Comparison of ENCODE assay signal across 8 cellular contexts in genomic region chr1:48472747-48473146, GRCh38. TPM values are rescaled to one million over a fixed set of nuclear protein-coding genes. Genes with fewer than 3 reads are reported as not detected.
A peak's percentile ranks its signal among the peaks of the same experiment; 100 is the strongest.
DNase-seq lines count a peak whose midpoint lies in the region; ATAC-seq and TF ChIP-seq lines count a peak whose summit lies in the region.

No MANE protein-coding gene starts in this region.

- no peaks in the 10 kb centered on the region for H3K27me3 ChIP-seq in BLaER1 treated with 17β-estradiol and CSF1 and Interleukin-3, amounts not matched to agents 10 nM and 100 nM
- no peaks in the 10 kb centered on the region for H3K27me3 ChIP-seq in MM.1S (replicated peaks; ENCODE audit: insufficient read depth, low read length)

- no peak for DNase-seq in MM.1S
- no peak for DNase-seq in effector memory CD8-positive, alpha-beta T cell
- DNase-seq in neural crest cell (ENCODE audit: low read depth, low spot score), result no peak
- DNase-seq in NCI-H2107 treated with DMSO at 0.1 percent for 48 hours (lab: John Stamatoyannopoulos, UW; ENCODE audit: unreplicated experiment), result no peak

- no peaks in the 10 kb centered on the region for H3K79me2 ChIP-seq in MM.1S (ENCODE audit: low read length)

- peak overlapping the region; percentile 60 to 82 (median 77); a peak in 21 of 22 replicates for H3K9ac ChIP-seq in BLaER1 treated with 17β-estradiol and CSF1 and Interleukin-3, amounts not matched to agents 10 nM and 100 nM
- peak overlapping the region; percentile 44; the same call in 1 of the 2 replicates for H3K9ac ChIP-seq in MM.1S (ENCODE audit: low read length)

- H3K9me3 ChIP-seq in BLaER1 treated with 17β-estradiol and CSF1 and Interleukin-3, amounts not matched to agents 10 nM and 100 nM (replicated peaks in 1 of 11), result peaks cover 21 to 34% (median 29%) of the 10 kb centered on the region in 11 experiments
- no peaks in the 10 kb centered on the region for H3K9me3 ChIP-seq in MM.1S (replicated peaks; ENCODE audit: insufficient read depth, low read length)

- TF ChIP-seq CTCF in MM.1S (IDR thresholded peaks at IDR 0.05; ENCODE audit: low read length) (no peak), neural crest cell (conservative IDR thresholded peaks at IDR 0.05) (no peak)

- H3K27me3 Mint-ChIP-seq in effector memory CD8-positive, alpha-beta T cell, result peaks cover 15 to 44% of the 10 kb centered on the region in 2 donors
- H3K27me3 Mint-ChIP-seq in neural crest cell (ENCODE audit: low read depth), result no peaks in the 10 kb centered on the region

- peak overlapping the region; percentile 80 to 89 for H3K4me3 Mint-ChIP-seq in effector memory CD8-positive, alpha-beta T cell
- H3K4me3 Mint-ChIP-seq in neural crest cell, result peak overlapping the region; percentile 99

- H3K36me3 ChIP-seq in BLaER1 treated with 17β-estradiol and CSF1 and Interleukin-3, amounts not matched to agents 10 nM and 100 nM, result no peaks in the 10 kb centered on the region
- H3K36me3 ChIP-seq in MM.1S (replicated peaks; ENCODE audit: insufficient read depth, low read length), result no peaks in the 10 kb centered on the region

- H3K4me3 ChIP-seq in BLaER1 treated with 17β-estradiol and CSF1 and Interleukin-3, amounts not matched to agents 10 nM and 100 nM, result peak overlapping the region; percentile 60 to 79 (median 71)
- peak overlapping the region; percentile 64 for H3K4me3 ChIP-seq in MM.1S (ENCODE audit: low read length)

- no peaks in the 10 kb centered on the region for H4K20me1 ChIP-seq in BLaER1 treated with 17β-estradiol and CSF1 and Interleukin-3, amounts not matched to agents 10 nM and 100 nM
- H4K20me1 ChIP-seq in MM.1S (ENCODE audit: insufficient read depth, low read length), result no peaks in the 10 kb centered on the region

- peak overlapping the region; percentile 90 for H2AFZ ChIP-seq in MM.1S (ENCODE audit: low read length)

- no peaks in the 10 kb centered on the region for H3K9me2 ChIP-seq in MM.1S (replicated peaks; ENCODE audit: insufficient read depth, low read length)

- no peak for ATAC-seq in effector memory CD8-positive, alpha-beta T cell (replicated peaks)
- ATAC-seq in GM18873 (IDR thresholded peaks at IDR 0.05; ENCODE audit: low FRiP score, unreplicated experiment) (no peak), GM21619 (IDR thresholded peaks at IDR 0.05; ENCODE audit: unreplicated experiment) (no peak), GM21515 (IDR thresholded peaks at IDR 0.05; ENCODE audit: unreplicated experiment) (no peak)

- H3K4me2 ChIP-seq in BLaER1 treated with 17β-estradiol and CSF1 and Interleukin-3, amounts not matched to agents 10 nM and 100 nM, result peak overlapping the region; percentile 69 to 89 (median 84)
- H3K4me2 ChIP-seq in MM.1S (ENCODE audit: low read depth, low read length), result peak overlapping the region; percentile 89

- no peaks in the 10 kb centered on the region for H3F3A ChIP-seq in MM.1S (ENCODE audit: insufficient read depth, low read length)

- peaks cover 1 to 8% of the 10 kb centered on the region in 2 donors for H3K9me3 Mint-ChIP-seq in effector memory CD8-positive, alpha-beta T cell
- H3K9me3 Mint-ChIP-seq in neural crest cell, result peaks cover 5% of the 10 kb centered on the region

- peaks cover 7% of the 10 kb centered on the region for H3K36me3 Mint-ChIP-seq in effector memory CD8-positive, alpha-beta T cell (ENCODE audit: insufficient read depth)
- peaks cover 9% of the 10 kb centered on the region for H3K36me3 Mint-ChIP-seq in neural crest cell (ENCODE audit: low read depth)

- peak overlapping the region; percentile 52 to 81 (median 73); a peak in 21 of 22 replicates for H3K27ac ChIP-seq in BLaER1 treated with 17β-estradiol and CSF1 and Interleukin-3, amounts not matched to agents 10 nM and 100 nM
- H3K27ac ChIP-seq in MM.1S (ENCODE audit: low read length), result no peak overlapping the region

- H3K4me1 ChIP-seq in BLaER1 treated with 17β-estradiol and CSF1 and Interleukin-3, amounts not matched to agents 10 nM and 100 nM, result peaks cover 27 to 37% (median 30%) of the 10 kb centered on the region in 10 experiments
- H3K4me1 ChIP-seq in MM.1S (ENCODE audit: low read length), result no peaks in the 10 kb centered on the region

- H3K27ac Mint-ChIP-seq in effector memory CD8-positive, alpha-beta T cell, result no peak overlapping the region
- H3K27ac Mint-ChIP-seq in neural crest cell (ENCODE audit: unreplicated experiment), result peak overlapping the region; percentile 89

- peaks cover 13 to 17% of the 10 kb centered on the region in 2 donors for H3K4me1 Mint-ChIP-seq in effector memory CD8-positive, alpha-beta T cell (ENCODE audit: low read depth in 2 of 2)
- H3K4me1 Mint-ChIP-seq in neural crest cell, result peaks cover 35% of the 10 kb centered on the region

RNA-seq across cellular contexts. Expression of gene SPATA6, which starts 0.7 kb away (rescaled TPM):
- 24.5 and 26.0 TPM in 2 replicates for total RNA-seq in neural crest cell
